10 cellular contexts compared by ENCODE assay signal in the genomic region with DNA sequence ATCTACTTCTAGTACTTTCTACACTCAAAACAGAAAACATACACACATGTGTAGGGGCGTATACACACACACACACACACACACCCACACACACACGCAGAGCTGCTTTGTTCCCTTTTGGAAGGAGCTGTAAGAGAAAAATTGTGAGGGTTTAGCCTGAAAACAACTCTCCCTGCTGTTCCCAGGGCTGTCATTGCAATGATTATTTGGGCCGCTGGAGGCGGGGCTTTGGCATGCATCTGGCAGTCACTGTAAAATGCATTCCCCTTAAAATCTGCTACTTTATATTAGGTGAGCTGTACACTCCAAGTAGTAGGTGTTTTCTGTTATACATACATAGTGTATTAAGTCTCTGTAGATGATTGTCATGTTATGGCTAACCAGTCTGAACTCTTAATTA. TPM values are rescaled to one million over a fixed set of nuclear protein-coding genes. Genes with fewer than 3 reads are reported as not detected.
DNase-seq lines count a peak whose midpoint lies in the region; ATAC-seq and TF ChIP-seq lines count a peak whose summit lies in the region.
"Had no signal": no experiment of that assay in that cellular context is flagged by ENCODE, and none has a peak within 500 bp of the region (broad histone marks: within the 10 kb centered on the region; RNA-seq: fewer than 3 reads in every experiment).

No MANE protein-coding gene starts in this region.

- CTCF ChIA-PET in A673 (lab: Charles Lee) = no interaction called here

- H3K9me3 Mint-ChIP-seq in endothelial cell (ENCODE audit: unreplicated experiment) = no peaks in the 10 kb centered on the region
- H3K9me3 Mint-ChIP-seq in memory B cell = no peaks in the 10 kb centered on the region

- H3K36me3 ChIP-seq in A673 (ENCODE audit: insufficient read depth, low read length, poor library complexity, severe bottlenecking) (no peaks in the 10 kb centered on the region), MG63 (peaks cover 18% of the 10 kb centered on the region)

- POLR2A ChIA-PET in A673 (lab: Charles Lee; ENCODE audit: low non-redundant PET) = interaction anchor here (0.6 kb wide), 1 partner anchor 11 kb away, joined by 3 read pairs; no protein-coding TSS in a partner anchor

- no peak overlapping the region for H3K27ac ChIP-seq in A673 (ENCODE audit: low read depth, low read length, poor library complexity, severe bottlenecking)

- H3K27ac Mint-ChIP-seq in endothelial cell (ENCODE audit: unreplicated experiment) (peak overlapping the region; percentile 44), memory B cell (peak overlapping the region; percentile 49)

- H3K36me3 Mint-ChIP-seq in endothelial cell (ENCODE audit: low read depth, unreplicated experiment) (no peaks in the 10 kb centered on the region), memory B cell (peaks cover 15% of the 10 kb centered on the region)

- no peaks in the 10 kb centered on the region for H3K9me3 ChIP-seq in A673 (ENCODE audit: low read depth, low read length, poor library complexity, severe bottlenecking)
- H3K9me3 ChIP-seq in MG63 = peaks cover 4% of the 10 kb centered on the region

- DNase-seq in A673 (ENCODE audit: low spot score) (peak; percentile 58), MG63 (peak; percentile 72), endothelial cell (ENCODE audit: low spot score) (no peak), memory B cell (ENCODE audit: low spot score in 2 of 2) (no peak), inferior parietal cortex (ENCODE audit: extremely low spot score) (no peak), NCI-H2196 treated with DMSO at 0.1 percent for 48 hours (lab: John Stamatoyannopoulos, UW; ENCODE audit: unreplicated experiment) (no peak)
- DNase-seq in stimulated activated CD4-positive, alpha-beta T cell treated with anti-CD3 and anti-CD28 coated beads, Interleukin-4, amount 100 ng/mL, for 1 hour = no peak
- no peak for DNase-seq in activated CD4-positive, alpha-beta T cell treated with anti-CD3 and anti-CD28 coated beads, Interleukin-2, amount 50 U/mL, for 48 hours
- DNase-seq: erythroblast, Karpas-422 had no signal

- H3K4me1 Mint-ChIP-seq in endothelial cell (ENCODE audit: unreplicated experiment) (peaks cover 31% of the 10 kb centered on the region), memory B cell (peaks cover 29% of the 10 kb centered on the region)

- H3K27me3 ChIP-seq in A673 (replicated peaks; ENCODE audit: insufficient read depth, low read depth, low read length, poor library complexity) (no peaks in the 10 kb centered on the region), MG63 (no peaks in the 10 kb centered on the region)

- TF ChIP-seq CTCF in A673 (conservative IDR thresholded peaks at IDR 0.05; ENCODE audit: low read depth, low read length) (peak; percentile 34; the same call in 1 of the 2 replicates), endothelial cell (IDR thresholded peaks at IDR 0.05; ENCODE audit: unreplicated experiment) (no peak)

- no peak overlapping the region for H3K4me3 ChIP-seq in A673 (ENCODE audit: low read depth, low read length, poor library complexity, severe bottlenecking)
- H3K4me3 ChIP-seq in MG63 = no peak overlapping the region

- intact Hi-C loops in A673 (cut with micrococcal nuclease; ENCODE audit: unreplicated experiment) = no loop called here

- H3K27me3 Mint-ChIP-seq in endothelial cell (ENCODE audit: unreplicated experiment) = peaks cover 1% of the 10 kb centered on the region
- H3K27me3 Mint-ChIP-seq in memory B cell = no peaks in the 10 kb centered on the region

- H3K4me3 Mint-ChIP-seq in endothelial cell (ENCODE audit: unreplicated experiment) (no peak overlapping the region), memory B cell (no peak overlapping the region)

- H3K4me1 ChIP-seq in A673 (ENCODE audit: insufficient read depth, low read length, poor library complexity, severe bottlenecking) = peaks cover 20% of the 10 kb centered on the region

- ATAC-seq in memory B cell (ENCODE audit: low read depth) = no peak

- no TSS peak for BruUV-seq in A673 (replicated peaks; lab: Mats Ljungman, UMichigan)

RNA-seq across cellular contexts. Expression of a gene that starts 29.1 kb away (rescaled TPM):
- total RNA-seq in A673 (2021) (395 and 440 TPM in 2 replicates), endothelial cell (ENCODE audit: unreplicated experiment) (249 TPM)
- total RNA-seq in MG63 (2014; rRNA removed; shearing (Covaris generic); ENCODE audit: low replicate concordance) = 331 and 535 TPM in 2 replicates

Comparison
In these comparisons a context has a peak if more than half of its experiments do, and no peak if none do; other contexts are left out.
1. DNase-seq: peak in A673 (single experiment) and MG63 (single experiment); none in endothelial cell (single experiment), memory B cell (0 of 2), inferior parietal cortex (single experiment), stimulated activated CD4-positive, alpha-beta T cell treated with anti-CD3 and anti-CD28 coated beads, Interleukin-4, amount 100 ng/mL, for 1 hour (single experiment), NCI-H2196 treated with DMSO at 0.1 percent for 48 hours (single experiment) and activated CD4-positive, alpha-beta T cell treated with anti-CD3 and anti-CD28 coated beads, Interleukin-2, amount 50 U/mL, for 48 hours (0 of 2).